8 cellular contexts compared by ENCODE assay signal in genomic region chr2:113240915-113241911, GRCh38. TPM values are rescaled to one million over a fixed set of nuclear protein-coding genes. Genes with fewer than 3 reads are reported as not detected.
DNase-seq lines count a peak whose midpoint lies in the region; ATAC-seq, FAIRE-seq and TF ChIP-seq lines count a peak whose summit lies in the region.

No MANE protein-coding gene starts in this region.

- peak overlapping the region; percentile 70 for H3K27ac ChIP-seq in SJSA1

- no peak overlapping the region for H3K4me3 ChIP-seq in SJSA1

- no peak for FAIRE-seq in GM12892 (lab: Jason Lieb, UNC)

- H3K36me3 ChIP-seq in SJSA1: no peaks in the 10 kb centered on the region

- peak; percentile 99 for ATAC-seq in stimulated activated naive CD8-positive, alpha-beta T cell treated with anti-CD3 and anti-CD28 coated beads, Interleukin-15, Interleukin-2, amounts not matched to agents 100 U/mL and 50 U/mL, for 24 hours
- ATAC-seq in GM21825 (IDR thresholded peaks at IDR 0.05; ENCODE audit: unreplicated experiment): no peak
- ATAC-seq in GM21360 (IDR thresholded peaks at IDR 0.05; ENCODE audit: unreplicated experiment): no peak

- peaks cover 24% of the 10 kb centered on the region for H3K4me1 ChIP-seq in SJSA1 (replicated peaks)

- DNase-seq in GOT3 (lab: John Stamatoyannopoulos, UW) (peak; percentile 84), SJSA1 (ENCODE audit: low read depth in 1 of 2, low spot score in 2 of 2) (peak; percentile 96 to 97), cerebellar cortex (ENCODE audit: low spot score) (peak; percentile 3), mesenteric fat pad (ENCODE audit: low spot score) (peak; percentile 89), GM12892 (ENCODE audit: insufficient read length) (no peak)
- peak; percentile 75 for DNase-seq in stimulated activated naive CD8-positive, alpha-beta T cell treated with anti-CD3 and anti-CD28 coated beads, Interleukin-15, Interleukin-2, amounts not matched to agents 100 U/mL and 50 U/mL, for 24 hours

- no peaks in the 10 kb centered on the region for H3K9me3 ChIP-seq in SJSA1 (replicated peaks)

- TF ChIP-seq POLR2A in GM12892 (IDR thresholded peaks at IDR 0.05; ENCODE audit: low read depth, low read length): no peak

- no peaks in the 10 kb centered on the region for H3K27me3 ChIP-seq in SJSA1 (replicated peaks)

RNA-seq across cellular contexts. Expression of gene PAX8, which starts 37.5 kb away (rescaled TPM):
- not detected in 2 replicates for total RNA-seq in SJSA1 (2014; rRNA removed; shearing (Covaris generic))
- total RNA-seq in mesenteric fat pad: 5.3 TPM
- 1.8 TPM for polyA plus RNA-seq in GM12892 (2012; ENCODE audit: missing spikeins)
